ENCODE assay signal across 8 cellular contexts in the genomic region with DNA sequence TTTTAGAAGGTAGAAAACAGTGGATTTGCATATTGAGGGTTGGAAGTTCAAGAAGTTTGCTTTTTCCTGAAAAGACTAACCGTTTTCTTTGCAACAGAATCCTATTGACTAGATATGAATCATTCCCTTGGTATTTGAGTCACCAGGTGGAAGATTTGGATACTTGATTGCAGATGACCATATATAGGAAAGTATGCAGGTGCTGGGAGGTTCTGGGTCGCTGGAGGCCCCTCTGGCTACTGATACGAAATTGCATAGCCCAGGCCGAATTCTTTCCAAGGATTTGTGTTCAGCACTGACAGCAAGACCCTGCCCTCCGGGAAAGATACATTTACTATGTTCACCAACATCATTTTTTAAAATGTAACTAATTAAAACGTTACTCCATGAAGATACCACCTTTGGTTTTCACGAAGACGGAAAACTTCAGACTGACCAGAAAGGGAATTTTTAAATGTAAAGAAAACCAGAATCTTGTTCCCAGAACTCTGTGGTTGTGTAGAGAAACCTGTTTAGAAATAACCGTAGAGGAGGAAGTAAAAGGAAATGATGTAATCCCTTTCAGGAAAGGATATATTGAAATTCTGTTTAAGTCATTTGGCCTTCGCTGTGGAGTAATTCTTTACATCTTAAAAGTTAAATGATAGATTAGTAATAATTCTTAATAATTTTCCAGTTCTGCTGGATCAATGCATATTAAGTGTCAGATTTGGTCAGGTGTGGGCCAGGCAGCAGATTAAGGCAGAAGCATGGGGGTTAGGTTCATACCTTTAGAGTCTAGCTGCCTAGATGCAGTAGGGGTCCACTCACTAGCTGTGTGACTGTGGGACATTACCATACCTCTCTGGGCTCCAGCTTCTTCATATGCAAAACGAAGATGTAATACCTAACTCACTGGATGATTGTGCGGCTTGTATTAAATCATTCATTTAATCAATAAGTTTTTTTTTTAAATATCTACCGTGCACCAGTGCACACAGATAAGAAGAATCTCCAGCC. TPM values are rescaled to one million over a fixed set of nuclear protein-coding genes. Genes with fewer than 3 reads are reported as not detected.
DNase-seq lines count a peak whose midpoint lies in the region; ATAC-seq and TF ChIP-seq lines count a peak whose summit lies in the region.

No MANE protein-coding gene starts in this region.

- DNase-seq in heart right ventricle (no peak), cardiac septum (ENCODE audit: low spot score) (no peak), kidney glomerular epithelial cell (lab: John Stamatoyannopoulos, UW) (peak; percentile 95), type B pancreatic cell (ENCODE audit: extremely low spot score, unreplicated experiment) (no peak), NCI-H82 treated with DMSO at 0.1 percent for 48 hours (lab: John Stamatoyannopoulos, UW; ENCODE audit: unreplicated experiment) (no peak), vagina (ENCODE audit: extremely low spot score in 2 of 2) (no peak), erythroblast (lab: John Stamatoyannopoulos, UW) (no peak)
- no peak for DNase-seq in activated CD8-positive, alpha-beta T cell treated with anti-CD3 and anti-CD28 coated beads, Interleukin-2, amount 10 ng/mL, durations not matched to agents 7 days and 5 days

- TF ChIP-seq CTCF in heart right ventricle (IDR thresholded peaks at IDR 0.05) (no peak), type B pancreatic cell (conservative IDR thresholded peaks at IDR 0.05) (no peak), vagina (IDR thresholded peaks at IDR 0.05) (no peak)

- H3K9me3 Mint-ChIP-seq in activated CD8-positive, alpha-beta T cell treated with anti-CD3 and anti-CD28 coated beads, Interleukin-2, amount 10 ng/mL, durations not matched to agents 7 days and 5 days (ENCODE audit: insufficient read depth) = no peaks in the 10 kb centered on the region
- no peaks in the 10 kb centered on the region for H3K9me3 Mint-ChIP-seq in type B pancreatic cell

- peaks cover 30% of the 10 kb centered on the region for H3K27me3 Mint-ChIP-seq in activated CD8-positive, alpha-beta T cell treated with anti-CD3 and anti-CD28 coated beads, Interleukin-2, amount 10 ng/mL, durations not matched to agents 7 days and 5 days (ENCODE audit: low read depth)
- H3K27me3 Mint-ChIP-seq in type B pancreatic cell = peaks cover 16% of the 10 kb centered on the region

- TF ChIP-seq POLR2A in vagina (IDR thresholded peaks at IDR 0.05) = no peak
- no peak for TF ChIP-seq POLR2A in erythroblast (IDR thresholded peaks at IDR 0.05; ENCODE audit: low read length)

- intact Hi-C loops in heart right ventricle (cut with DNase I) (loop anchor here in 1 of 10 donors (10.0 kb wide), 1 partner anchor 102 kb away; no protein-coding TSS in a partner anchor), cardiac septum (cut with DNase I) (loop anchor here (5.0 kb wide), 1 partner anchor 35 kb away; no protein-coding TSS in a partner anchor), vagina (cut with DNase I) (no loop called here)

- H3K36me3 ChIP-seq in heart right ventricle (peaks cover 0 to 16% (median 0%) of the 10 kb centered on the region in 9 donors), vagina (no peaks in the 10 kb centered on the region)

- H3K27me3 ChIP-seq in heart right ventricle (peaks cover 0 to 22% (median 0%) of the 10 kb centered on the region in 7 donors), vagina (no peaks in the 10 kb centered on the region)

- POLR2A ChIA-PET in activated CD8-positive, alpha-beta T cell treated with anti-CD3 and anti-CD28 coated beads, Interleukin-2, amount 10 ng/mL, durations not matched to agents 7 days and 5 days (lab: Charles Lee) = interaction anchor here (0.6 kb wide), 1 partner anchor 420 kb away, joined by 4 read pairs; no protein-coding TSS in a partner anchor

- peaks cover 7% of the 10 kb centered on the region for H3K36me3 Mint-ChIP-seq in activated CD8-positive, alpha-beta T cell treated with anti-CD3 and anti-CD28 coated beads, Interleukin-2, amount 10 ng/mL, durations not matched to agents 7 days and 5 days (ENCODE audit: low read depth)
- H3K36me3 Mint-ChIP-seq in type B pancreatic cell = peaks cover 3% of the 10 kb centered on the region

- no peaks in the 10 kb centered on the region for H3K9me3 ChIP-seq in heart right ventricle
- no peaks in the 10 kb centered on the region for H3K9me3 ChIP-seq in vagina

- H3K4me3 ChIP-seq in heart right ventricle = peak overlapping the region; percentile 30 to 80 (median 70)
- H3K4me3 ChIP-seq in vagina = peak overlapping the region in 1 of 2 donors; percentile 47

- H3K4me1 Mint-ChIP-seq in activated CD8-positive, alpha-beta T cell treated with anti-CD3 and anti-CD28 coated beads, Interleukin-2, amount 10 ng/mL, durations not matched to agents 7 days and 5 days (ENCODE audit: low read depth) = peaks cover 20% of the 10 kb centered on the region
- H3K4me1 Mint-ChIP-seq in type B pancreatic cell (ENCODE audit: unreplicated experiment) = peaks cover 22% of the 10 kb centered on the region

- H3K27ac ChIP-seq in heart right ventricle (peak overlapping the region; percentile 75 to 94 (median 88)), vagina (no peak overlapping the region)

- WGBS in heart right ventricle, 2 donors = 65 to 73% methylated on average over 13 of the region's 13 CpGs

- peak in 4 of 8 donors; percentile 42 to 57 (median 55) for ATAC-seq in heart right ventricle
- no peak for ATAC-seq in activated CD8-positive, alpha-beta T cell treated with anti-CD3 and anti-CD28 coated beads, Interleukin-2, amount 10 ng/mL, durations not matched to agents 7 days and 5 days

- peak overlapping the region; percentile 48 for H3K4me3 Mint-ChIP-seq in activated CD8-positive, alpha-beta T cell treated with anti-CD3 and anti-CD28 coated beads, Interleukin-2, amount 10 ng/mL, durations not matched to agents 7 days and 5 days
- H3K4me3 Mint-ChIP-seq in type B pancreatic cell = peak overlapping the region; percentile 88

- peaks cover 0 to 32% (median 9%) of the 10 kb centered on the region in 9 donors for H3K4me1 ChIP-seq in heart right ventricle
- H3K4me1 ChIP-seq in vagina = peaks cover 14% of the 10 kb centered on the region

- CTCF ChIA-PET in activated CD8-positive, alpha-beta T cell treated with anti-CD3 and anti-CD28 coated beads, Interleukin-2, amount 10 ng/mL, durations not matched to agents 7 days and 5 days (lab: Charles Lee) = no interaction called here

- no peak overlapping the region for H3K27ac Mint-ChIP-seq in activated CD8-positive, alpha-beta T cell treated with anti-CD3 and anti-CD28 coated beads, Interleukin-2, amount 10 ng/mL, durations not matched to agents 7 days and 5 days
- H3K27ac Mint-ChIP-seq in type B pancreatic cell = peak overlapping the region; percentile 99

RNA-seq across cellular contexts. Expression of a gene that starts 1.1 kb away (rescaled TPM):
- 10 to 100 TPM; 10.2 to 72.5 (median 18.9) TPM for total RNA-seq in heart right ventricle
- polyA plus RNA-seq in heart right ventricle = 100 to 1,000 TPM in 1 of 2 donors, 10 to 100 TPM in 1; 27.7 to 181 TPM
- total RNA-seq in cardiac septum = 12.3 TPM
- 1 to 10 TPM; 2.9 to 4.2 TPM for total RNA-seq in activated CD8-positive, alpha-beta T cell treated with anti-CD3 and anti-CD28 coated beads, Interleukin-2, amount 10 ng/mL, durations not matched to agents 7 days and 5 days
- 56.6 and 135 TPM in 2 replicates for total RNA-seq in type B pancreatic cell (ENCODE audit: low replicate concordance)
- total RNA-seq in vagina = 11.8 TPM
